Comparison of ENCODE assay signal across 8 cellular contexts in the genomic region with DNA sequence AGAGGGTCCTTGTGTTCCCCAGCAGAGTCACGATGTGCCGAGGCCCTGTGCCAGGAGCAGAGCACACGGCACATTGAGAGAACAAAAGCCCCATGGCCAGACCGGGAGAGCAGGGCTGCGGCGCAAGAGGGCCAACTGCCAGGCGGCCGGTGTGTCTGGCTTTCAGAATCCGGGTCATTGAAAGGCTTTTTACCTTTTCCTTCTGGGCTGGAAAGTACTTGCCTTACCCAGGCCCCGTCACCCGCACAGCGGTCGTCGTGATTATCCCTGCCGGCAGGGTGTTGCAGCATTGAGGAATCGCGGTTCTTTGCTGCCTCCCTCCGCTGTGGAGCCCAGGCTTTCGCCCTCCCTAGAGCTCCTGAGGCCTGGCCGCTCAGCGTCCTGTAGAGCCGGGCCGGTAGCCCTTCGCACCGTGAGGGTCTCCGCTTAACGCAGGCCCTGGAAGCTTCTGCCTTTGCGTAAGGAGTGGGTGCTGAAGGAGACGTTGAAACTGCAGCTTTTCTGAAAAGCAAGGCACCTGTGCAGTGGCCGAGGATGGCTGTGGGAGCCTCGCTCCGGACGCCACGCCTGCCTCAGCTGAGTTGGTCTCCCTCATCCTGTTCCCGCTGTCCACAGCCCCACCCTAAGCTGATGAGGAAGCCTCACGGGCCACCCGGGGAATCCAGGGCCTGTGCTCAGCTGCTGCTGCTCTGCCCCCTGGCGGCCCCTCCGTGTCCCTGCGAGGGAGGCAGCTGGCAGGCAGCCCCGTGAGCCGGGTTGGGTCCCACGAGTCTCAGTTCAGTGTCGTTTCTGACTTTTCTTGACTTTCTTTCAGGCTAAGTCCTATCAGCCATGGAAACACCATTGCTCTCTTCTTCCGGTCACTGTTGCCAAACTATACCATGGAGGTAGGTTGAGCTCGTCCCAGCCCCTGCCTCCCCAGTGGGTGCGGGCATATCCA. TPM values are rescaled to one million over a fixed set of nuclear protein-coding genes. Genes with fewer than 3 reads are reported as not detected.
DNase-seq lines count a peak whose midpoint lies in the region; ATAC-seq, FAIRE-seq and TF ChIP-seq lines count a peak whose summit lies in the region.

No MANE protein-coding gene starts in this region.

- no peaks in the 10 kb centered on the region for H3K9me2 ChIP-seq in SK-N-SH

- H3K79me2 ChIP-seq in SK-N-SH (ENCODE audit: insufficient read depth), result no peaks in the 10 kb centered on the region

- H3K27ac ChIP-seq in HUES48 (ENCODE audit: low read depth, low read length) (peak overlapping the region; percentile 73), SK-N-SH (ENCODE audit: low read depth in 2 of 2, low read length in 1 of 2) (no peak overlapping the region; a peak in 1 of 4 replicates), pancreas (no peak overlapping the region), vagina (peak overlapping the region; percentile 44)

- peaks cover 13% of the 10 kb centered on the region for H3F3A ChIP-seq in SK-N-SH (replicated peaks; ENCODE audit: insufficient read depth)

- TF ChIP-seq EP300 in SK-N-SH (IDR thresholded peaks at IDR 0.05; ENCODE audit: borderline replicate concordance in 1 of 2, low read depth in 1 of 2, low read length in 1 of 2), result no peak

- H3K4me1 ChIP-seq in HUES48 (ENCODE audit: control insufficient read depth, insufficient read depth, low read length) (peaks cover 6% of the 10 kb centered on the region; the same call in 1 of the 2 replicates), SK-N-SH (ENCODE audit: control insufficient read depth in 1 of 2, insufficient read depth in 2 of 2, low read depth in 1 of 2, low read length in 1 of 2) (peaks cover 0 to 3% of the 10 kb centered on the region in 2 experiments; a peak in 1 of 4 replicates), pancreas (no peaks in the 10 kb centered on the region), vagina (peaks cover 7% of the 10 kb centered on the region)

- peak; percentile 86 for TF ChIP-seq CTCF in SK-N-SH (IDR thresholded peaks at IDR 0.05)
- peak; percentile 69 to 84 (median 82) for TF ChIP-seq CTCF in pancreas (IDR thresholded peaks at IDR 0.05)
- peak in 2 of 3 experiments; percentile 34 to 72 for TF ChIP-seq CTCF in vagina (IDR thresholded peaks at IDR 0.05)

- in situ Hi-C loops in Caki2 (cut with HindIII; ENCODE audit: low pct_unique_long_range_greater_than_20kb, low sequenced_read_pairs), result no loop called here

- TF ChIP-seq POLR2A in vagina (IDR thresholded peaks at IDR 0.05), result no peak

- TF ChIP-seq RAD21 in SK-N-SH (IDR thresholded peaks at IDR 0.05; ENCODE audit: low read length), result peak; percentile 59

- H3K36me3 ChIP-seq in HUES48 (ENCODE audit: control insufficient read depth, insufficient read depth, low read length) (peaks cover 35% of the 10 kb centered on the region), SK-N-SH (replicated peaks in 1 of 2; ENCODE audit: control insufficient read depth in 1 of 2, insufficient read depth in 2 of 2, low read length in 1 of 2) (peaks cover 16 to 43% of the 10 kb centered on the region in 2 experiments), pancreas (peaks cover 0 to 23% (median 10%) of the 10 kb centered on the region in 3 donors), vagina (peaks cover 0 to 46% of the 10 kb centered on the region in 2 donors)

- H3K9ac ChIP-seq in HUES48 (ENCODE audit: low read depth, low read length) (no peak overlapping the region; the same call in 1 of the 2 replicates), SK-N-SH (no peak overlapping the region)

- DNase-seq in Caki2 (ENCODE audit: low read depth) (peak; percentile 55), SK-N-SH (peak; percentile 92), glomerular visceral epithelial cell (ENCODE audit: extremely low spot score) (peak; percentile 57), pancreas (peak in 5 of 6 donors; percentile 36 to 84 (median 72)), vagina (ENCODE audit: extremely low spot score in 2 of 2) (no peak)
- peak; percentile 74 for DNase-seq in activated naive CD4-positive, alpha-beta T cell treated with anti-CD3 and anti-CD28 coated beads, Interleukin-2, amount 50 U/mL, for 16 hours

- POLR2A ChIA-PET in SK-N-SH (lab: Yijun Ruan, JAX), result interaction anchor here (0.6 to 1.2 kb wide), 5 partner anchors 12 to 63 kb away, joined by 3 to 10 read pairs (median 3); partner anchors contain the start of genes TCF25 and TUBB3

- FAIRE-seq in pancreas (lab: Jason Lieb, UNC), result no peak

- no peaks in the 10 kb centered on the region for H4K20me1 ChIP-seq in SK-N-SH (ENCODE audit: insufficient read depth)

- no peak overlapping the region for H3K4me2 ChIP-seq in SK-N-SH

- H3K4me3 ChIP-seq in HUES48 (ENCODE audit: low read depth, low read length) (no peak overlapping the region), SK-N-SH (ENCODE audit: low read depth in 2 of 2, low read length in 1 of 2) (peak overlapping the region in 1 of 2 experiments; percentile 42; a peak in 1 of 4 replicates), pancreas (no peak overlapping the region), vagina (no peak overlapping the region)

- H2AFZ ChIP-seq in SK-N-SH (ENCODE audit: low read depth), result no peak overlapping the region

- CTCF ChIA-PET in SK-N-SH (lab: Yijun Ruan, JAX), result interaction anchor here (0.7 to 7.0 kb wide), 26 partner anchors 9 to 295 kb away, joined by 3 to 53 read pairs (median 4); partner anchors contain the start of genes CDK10, MC1R, SPIRE2 and TCF25

- intact Hi-C loops in pancreas (cut with DNase I) (no loop called here), vagina (cut with DNase I) (no loop called here)

- H3K9me3 ChIP-seq in HUES48 (ENCODE audit: control insufficient read depth, insufficient read depth, low read length) (0 out of 2 replicates have a peak, but pooled peaks cover 7% of the 10 kb centered on the region), SK-N-SH (no peaks in the 10 kb centered on the region), pancreas (no peaks in the 10 kb centered on the region), vagina (no peaks in the 10 kb centered on the region)

- H3K27me3 ChIP-seq in HUES48 (ENCODE audit: control insufficient read depth, insufficient read depth, low read length) (no peaks in the 10 kb centered on the region), SK-N-SH (ENCODE audit: insufficient read depth) (no peaks in the 10 kb centered on the region), pancreas (no peaks in the 10 kb centered on the region), vagina (no peaks in the 10 kb centered on the region)

- 73% methylated on average over 36 of the region's 47 CpGs for WGBS in SK-N-SH (ENCODE audit: low lambda C conversion rate)
- WGBS in pancreas, 2 donors, result 70 to 71% methylated on average over 47 of the region's 47 CpGs

- ATAC-seq in pancreas (peak; percentile 62 to 88 (median 82)), HG03571 (IDR thresholded peaks at IDR 0.05; ENCODE audit: unreplicated experiment) (no peak)

TF ChIP-seq in SK-N-SH, 30 proteins besides CTCF, POLR2A, EP300 and RAD21:
- TF ChIP-seq TEAD4 (IDR thresholded peaks at IDR 0.05; ENCODE audit: borderline replicate concordance, insufficient read depth), result no peak
- TF ChIP-seq SMC3 (IDR thresholded peaks at IDR 0.05; ENCODE audit: low read depth, low read length), result peak; percentile 57; the same call in 1 of the 2 replicates

RNA-seq across cellular contexts. Expression of gene MC1R, which starts 8.6 kb away (rescaled TPM):
- 12.3 and 13.4 TPM in 2 replicates for total RNA-seq in Caki2 (2014; rRNA removed; shearing (Covaris generic); ENCODE audit: low replicate concordance)
- polyA plus RNA-seq in SK-N-SH (2012; rRNA removed) (11.1 and 12.7 TPM in 2 replicates), pancreas (10 to 100 TPM in 1 of 2 donors, 1 to 10 TPM in 1; 9.4 to 14.3 TPM)
- polyA plus RNA-seq in SK-N-SH (2012; cell fraction: cytosol; rRNA removed), result 2.7 and 4.6 TPM in 2 replicates
- polyA plus RNA-seq in SK-N-SH (2012; cell fraction: nucleus; rRNA removed), result 35.2 and 44.1 TPM in 2 replicates
- total RNA-seq in pancreas (1 to 10 TPM; 1.1 to 3.3 (median 1.6) TPM), vagina (4.4 TPM)

RNA-seq across cellular contexts. Expression of gene TUBB3, which starts 13.1 kb away (rescaled TPM):
- total RNA-seq in Caki2 (2014; rRNA removed; shearing (Covaris generic); ENCODE audit: low replicate concordance), result 116 and 131 TPM in 2 replicates
- polyA plus RNA-seq in SK-N-SH (2012; rRNA removed) (375 and 428 TPM in 2 replicates), pancreas (1 to 10 TPM; 1.8 to 4.7 TPM)
- 199 and 310 TPM in 2 replicates for polyA plus RNA-seq in SK-N-SH (2012; cell fraction: cytosol; rRNA removed)
- 384 TPM in 2 replicates for polyA plus RNA-seq in SK-N-SH (2012; cell fraction: nucleus; rRNA removed)
- total RNA-seq in pancreas (10 to 100 TPM in 1 of 6 donors, 1 to 10 TPM in 3, under 1 TPM in 2; 0.37 to 25.4 (median 1.6) TPM), vagina (19.2 TPM)

RNA-seq across cellular contexts. Expression of gene TCF25, which starts 36.7 kb away (rescaled TPM):
- 141 and 237 TPM in 2 replicates for total RNA-seq in Caki2 (2014; rRNA removed; shearing (Covaris generic); ENCODE audit: low replicate concordance)
- polyA plus RNA-seq in SK-N-SH (2012; rRNA removed) (162 and 208 TPM in 2 replicates), pancreas (100 to 1,000 TPM; 193 to 250 TPM)
- 85.4 and 106 TPM in 2 replicates for polyA plus RNA-seq in SK-N-SH (2012; cell fraction: cytosol; rRNA removed)
- polyA plus RNA-seq in SK-N-SH (2012; cell fraction: nucleus; rRNA removed), result 673 and 1,102 TPM in 2 replicates
- total RNA-seq in pancreas (100 to 1,000 TPM in 3 of 6 donors, 10 to 100 TPM in 3; 81.0 to 119 (median 100) TPM), vagina (132 TPM)

RNA-seq across cellular contexts. Expression of gene DEF8, which starts 38.5 kb away (rescaled TPM):
- total RNA-seq in Caki2 (2014; rRNA removed; shearing (Covaris generic); ENCODE audit: low replicate concordance), result 91.8 and 94.0 TPM in 2 replicates
- polyA plus RNA-seq in SK-N-SH (2012; rRNA removed) (112 and 119 TPM in 2 replicates), pancreas (10 to 100 TPM; 68.8 to 72.2 TPM)
- polyA plus RNA-seq in SK-N-SH (2012; cell fraction: cytosol; rRNA removed), result 64.2 and 86.4 TPM in 2 replicates
- polyA plus RNA-seq in SK-N-SH (2012; cell fraction: nucleus; rRNA removed), result 254 and 369 TPM in 2 replicates
- total RNA-seq in pancreas (10 to 100 TPM; 23.1 to 41.0 (median 27.5) TPM), vagina (94.5 TPM)

Comparison
In these comparisons a context has a peak if more than half of its experiments do, and no peak if none do; other contexts are left out.
1. DNase-seq: peak in Caki2 (single experiment), SK-N-SH (single experiment), activated naive CD4-positive, alpha-beta T cell treated with anti-CD3 and anti-CD28 coated beads, Interleukin-2, amount 50 U/mL, for 16 hours (single experiment), glomerular visceral epithelial cell (single experiment) and pancreas (5 of 6); none in vagina (0 of 2).
2. H3K27ac ChIP-seq: peak in HUES48 (single experiment) and vagina (single experiment); none in SK-N-SH (0 of 2) and pancreas (0 of 4).
3. Peak in every context shown above with its lines, with median percentiles within 50 percentile points of each other: CTCF ChIP-seq.